In genomic region chr2:84970266-84970955, GRCh38 we compare ENCODE assay signal across 8 cellular contexts. TPM values are rescaled to one million over a fixed set of nuclear protein-coding genes. Genes with fewer than 3 reads are reported as not detected.
DNase-seq lines count a peak whose midpoint lies in the region; ATAC-seq and TF ChIP-seq lines count a peak whose summit lies in the region.

No MANE protein-coding gene starts in this region.

- peak overlapping the region; percentile 82 for H3K27ac ChIP-seq in SU-DHL-6 (ENCODE audit: low read depth, low read length)
- H3K27ac ChIP-seq in adrenal gland: peak overlapping the region; percentile 81 to 99 (median 93)

- peak overlapping the region; percentile 77 for H3K9ac ChIP-seq in SU-DHL-6 (ENCODE audit: low read length)

- H3K4me1 Mint-ChIP-seq in Caco-2 (ENCODE audit: low read depth, unreplicated experiment): peaks cover 7% of the 10 kb centered on the region

- no peaks in the 10 kb centered on the region for H3K27me3 Mint-ChIP-seq in Caco-2 (ENCODE audit: insufficient read depth, unreplicated experiment)

- no peak for TF ChIP-seq CTCF in Caco-2 (IDR thresholded peaks at IDR 0.05; ENCODE audit: insufficient read depth in 1 of 2, low read depth in 1 of 2, low read length in 1 of 2, severe bottlenecking in 1 of 2, unreplicated experiment in 1 of 2)
- no peak for TF ChIP-seq CTCF in SU-DHL-6 (IDR thresholded peaks at IDR 0.05; ENCODE audit: insufficient read depth, low read length, poor library complexity, severe bottlenecking)
- TF ChIP-seq CTCF in adrenal gland (IDR thresholded peaks at IDR 0.05): no peak

- 0 to 3% (median 1%) methylated on average over 13 to 77 of the region's 84 CpGs for WGBS in adrenal gland, 4 donors

- peaks cover 9% of the 10 kb centered on the region for H3F3A ChIP-seq in SU-DHL-6 (ENCODE audit: insufficient read depth)

- H3K9me3 ChIP-seq in Caco-2 (no peaks in the 10 kb centered on the region), SU-DHL-6 (ENCODE audit: insufficient read depth, low read length) (no peaks in the 10 kb centered on the region), adrenal gland (replicated peaks in 1 of 3) (no peaks in the 10 kb centered on the region)

- DNase-seq in Caco-2 (peak; percentile 66 to 80), adrenal gland (peak; percentile 56 to 79 (median 65)), hepatic stellate cell (ENCODE audit: low spot score) (peak; percentile 54), retina (peak; percentile 89), AG08396 (ENCODE audit: low spot score) (no peak)

- no peaks in the 10 kb centered on the region for H3K9me2 ChIP-seq in SU-DHL-6 (replicated peaks; ENCODE audit: insufficient read depth, low read length)

- peaks cover 34% of the 10 kb centered on the region for H3K36me3 Mint-ChIP-seq in Caco-2 (ENCODE audit: insufficient read depth, unreplicated experiment)

- peak; percentile 34 for ATAC-seq in GM19452 (IDR thresholded peaks at IDR 0.05; ENCODE audit: unreplicated experiment)
- peak; percentile 30 for ATAC-seq in HG03565 (IDR thresholded peaks at IDR 0.05; ENCODE audit: unreplicated experiment)

- H3K4me3 ChIP-seq in Caco-2 (ENCODE audit: low read depth, low read length): peak overlapping the region; percentile 95
- peak overlapping the region; percentile 60 for H3K4me3 ChIP-seq in SU-DHL-6 (ENCODE audit: insufficient read depth, low read length, poor library complexity, severe bottlenecking)
- peak overlapping the region; percentile 19 to 98 (median 70) for H3K4me3 ChIP-seq in adrenal gland

- peak overlapping the region; percentile 98 for H3K27ac Mint-ChIP-seq in Caco-2 (ENCODE audit: unreplicated experiment)

- no TSS peak for BruUV-seq in Caco-2 (replicated peaks; lab: Mats Ljungman, UMichigan)

- TF ChIP-seq POLR2A in adrenal gland (IDR thresholded peaks at IDR 0.05): peak; percentile 33 to 52

- H3K36me3 ChIP-seq in Caco-2 (ENCODE audit: control insufficient read depth, insufficient read depth, low read length): peaks cover 2% of the 10 kb centered on the region; the same call in 1 of the 2 replicates
- 0 out of 2 replicates have a peak, but pooled peaks cover 4% of the 10 kb centered on the region for H3K36me3 ChIP-seq in SU-DHL-6 (ENCODE audit: low read length)
- H3K36me3 ChIP-seq in adrenal gland (replicated peaks in 1 of 2): no peaks in the 10 kb centered on the region

- peaks cover 27% of the 10 kb centered on the region for H3K4me1 ChIP-seq in Caco-2
- H3K4me1 ChIP-seq in adrenal gland (replicated peaks in 1 of 2): peaks cover 14 to 54% of the 10 kb centered on the region in 2 donors

- peak overlapping the region; percentile 83 for H3K4me2 ChIP-seq in SU-DHL-6 (ENCODE audit: low read depth, low read length, poor library complexity, severe bottlenecking)

- CTCF ChIA-PET in Caco-2 (lab: Charles Lee): interaction anchor here (2.1 kb wide), 1 partner anchor 44 kb away, joined by 5 read pairs; no protein-coding TSS in a partner anchor

- H3K27me3 ChIP-seq in Caco-2 (replicated peaks; ENCODE audit: control insufficient read depth, insufficient read depth, low read length) (no peaks in the 10 kb centered on the region), SU-DHL-6 (ENCODE audit: low read length) (no peaks in the 10 kb centered on the region), adrenal gland (no peaks in the 10 kb centered on the region)

- intact Hi-C loops in Caco-2 (cut with micrococcal nuclease; ENCODE audit: unreplicated experiment) (loop anchor here (2.0 kb wide), 2 partner anchors 44 to 64 kb away; no protein-coding TSS in a partner anchor), adrenal gland (cut with DNase I) (no loop called here)

- H3K79me2 ChIP-seq in SU-DHL-6 (ENCODE audit: insufficient read depth, low read length): peaks cover 77% of the 10 kb centered on the region

- H3K4me3 Mint-ChIP-seq in Caco-2 (ENCODE audit: unreplicated experiment): peak overlapping the region; percentile 95

- H3K9me3 Mint-ChIP-seq in Caco-2 (ENCODE audit: unreplicated experiment): no peaks in the 10 kb centered on the region

- peaks cover 9% of the 10 kb centered on the region for H4K20me1 ChIP-seq in SU-DHL-6 (ENCODE audit: low read depth, low read length)

- no peak overlapping the region for H2AFZ ChIP-seq in SU-DHL-6 (ENCODE audit: low read depth, low read length, severe bottlenecking)

- POLR2A ChIA-PET in Caco-2 (lab: Charles Lee): interaction anchor here (1.0 kb wide), 1 partner anchor 12 kb away, joined by 3 read pairs; no protein-coding TSS in a partner anchor

RNA-seq across cellular contexts. Expression of gene KCMF1, which starts 0.6 kb away (rescaled TPM):
- total RNA-seq in Caco-2 (2022) (81.5 and 83.4 TPM in 2 replicates), adrenal gland (10 to 100 TPM; 19.3 to 74.2 (median 45.4) TPM)
- 10 to 100 TPM in 2 of 3 donors, 1 to 10 TPM in 1; 9.7 to 63.3 (median 11.6) TPM for polyA plus RNA-seq in adrenal gland
